In genomic region chr17:51848451-51848850, GRCh38 we compare ENCODE assay signal across 16 cellular contexts.
A peak's percentile ranks its signal among the peaks of the same experiment; 100 is the strongest.
DNase-seq lines count a peak whose midpoint lies in the region; ATAC-seq and TF ChIP-seq lines count a peak whose summit lies in the region.
"Had no signal": no experiment of that assay in that cellular context is flagged by ENCODE, and none has a peak within 500 bp of the region (broad histone marks: within the 10 kb centered on the region; RNA-seq: fewer than 3 reads in every experiment).

No MANE protein-coding gene starts in this region.

- 85 to 88% methylated on average over 3 of the region's 3 CpGs for WGBS in thyroid gland, 2 donors

- no peak for TF ChIP-seq CTCF in RWPE1 (conservative IDR thresholded peaks at IDR 0.05; ENCODE audit: low read depth)
- no peak for TF ChIP-seq CTCF in epithelial cell of esophagus (IDR thresholded peaks at IDR 0.05; ENCODE audit: insufficient read depth, low read depth, low read length, missing control alignments)
- TF ChIP-seq CTCF in thyroid gland (IDR thresholded peaks at IDR 0.05) = no peak
- no peak for TF ChIP-seq CTCF in CD8-positive, alpha-beta T cell (IDR thresholded peaks at IDR 0.05)

- no peak overlapping the region for H3K27ac Mint-ChIP-seq in CD8-positive, alpha-beta T cell
- H3K27ac Mint-ChIP-seq: CD4-positive, alpha-beta memory T cell; HFFc6 had no signal

- no peaks in the 10 kb centered on the region for H3K9me3 Mint-ChIP-seq in CD8-positive, alpha-beta T cell
- H3K9me3 Mint-ChIP-seq: CD4-positive, alpha-beta memory T cell had no signal

- no peaks in the 10 kb centered on the region for H3K36me3 ChIP-seq in thyroid gland
- no peaks in the 10 kb centered on the region for H3K36me3 ChIP-seq in CD8-positive, alpha-beta T cell (ENCODE audit: insufficient read depth, low read length)
- H3K36me3 ChIP-seq: BE2C had no signal

- intact Hi-C loops in thyroid gland (cut with DNase I) = no loop called here
- intact Hi-C loops in CD8-positive, alpha-beta T cell (cut with DNase I, micrococcal nuclease) = no loop called here

- H3K4me3 Mint-ChIP-seq in CD8-positive, alpha-beta T cell = no peak overlapping the region
- H3K4me3 Mint-ChIP-seq: CD4-positive, alpha-beta memory T cell; HFFc6 had no signal

- no peak for ATAC-seq in GM19467 (IDR thresholded peaks at IDR 0.05; ENCODE audit: unreplicated experiment)
- no peak for ATAC-seq in CD8-positive, alpha-beta T cell

- H3K36me3 Mint-ChIP-seq in CD8-positive, alpha-beta T cell = no peaks in the 10 kb centered on the region
- H3K36me3 Mint-ChIP-seq: CD4-positive, alpha-beta memory T cell had no signal

- H3K9me3 ChIP-seq in thyroid gland = no peaks in the 10 kb centered on the region
- no peaks in the 10 kb centered on the region for H3K9me3 ChIP-seq in CD8-positive, alpha-beta T cell (ENCODE audit: low read length)
- H3K9me3 ChIP-seq: BE2C had no signal

- no peaks in the 10 kb centered on the region for H3K27me3 ChIP-seq in thyroid gland
- no peaks in the 10 kb centered on the region for H3K27me3 ChIP-seq in CD8-positive, alpha-beta T cell (ENCODE audit: insufficient read depth, low read length)
- H3K27me3 ChIP-seq: BE2C had no signal

- CTCF ChIA-PET in RWPE1 (lab: Yijun Ruan, JAX) = interaction anchor here (0.5 kb wide), 1 partner anchor 154 kb away, joined by 4 read pairs; no protein-coding TSS in a partner anchor
- CTCF ChIA-PET in CD8-positive, alpha-beta T cell (lab: Charles Lee) = no interaction called here

- H3K4me1 Mint-ChIP-seq in CD8-positive, alpha-beta T cell (ENCODE audit: low read depth) = no peaks in the 10 kb centered on the region
- H3K4me1 Mint-ChIP-seq: CD4-positive, alpha-beta memory T cell had no signal

- DNase-seq in NCI-H748 (lab: John Stamatoyannopoulos, UW; ENCODE audit: unreplicated experiment) (peak; percentile 23), NCI-H748 treated with DMSO at 0.1 percent for 48 hours (lab: John Stamatoyannopoulos, UW) (no peak), RWPE1 (ENCODE audit: low spot score) (peak; percentile 17), epithelial cell of esophagus (ENCODE audit: low read depth) (peak; percentile 46), thyroid gland (no peak), HK-2 (ENCODE audit: unreplicated experiment) (no peak)
- no peak for DNase-seq in CD8-positive, alpha-beta T cell
- DNase-seq: 8988T; BE2C; CD4-positive, alpha-beta memory T cell; HFFc6; NCI-H1930; NCI-H2171; NCI-H446 treated with DMSO at 0.1 percent for 48 hours; SHP77 treated with DMSO at 0.1 percent for 48 hours had no signal

- no peak for TF ChIP-seq POLR2A in thyroid gland (IDR thresholded peaks at IDR 0.05)

- POLR2A ChIA-PET in RWPE1 (lab: Yijun Ruan, JAX; ENCODE audit: low non-redundant PET) = no interaction called here
- POLR2A ChIA-PET in CD8-positive, alpha-beta T cell (lab: Charles Lee) = no interaction called here

- no peak overlapping the region for H3K27ac ChIP-seq in RWPE1
- H3K27ac ChIP-seq in thyroid gland = peak overlapping the region in 2 of 3 donors; percentile 5 to 84
- no peak overlapping the region for H3K27ac ChIP-seq in CD8-positive, alpha-beta T cell (ENCODE audit: low read depth, low read length)

- peaks cover 16% of the 10 kb centered on the region for H3K27me3 Mint-ChIP-seq in CD8-positive, alpha-beta T cell (ENCODE audit: low read depth)

- H3K4me1 ChIP-seq in thyroid gland = peaks cover 26 to 33% of the 10 kb centered on the region in 2 donors
- no peaks in the 10 kb centered on the region for H3K4me1 ChIP-seq in CD8-positive, alpha-beta T cell (ENCODE audit: insufficient read depth, low read length)

- H3K4me3 ChIP-seq in epithelial cell of esophagus (ENCODE audit: low read length) (no peak overlapping the region), thyroid gland (replicated peaks in 1 of 3) (no peak overlapping the region)
- H3K4me3 ChIP-seq in CD8-positive, alpha-beta T cell (ENCODE audit: low read depth, low read length) = no peak overlapping the region

Comparison
In these comparisons a context has a peak if more than half of its experiments do, and no peak if none do; other contexts are left out.
1. DNase-seq: peak in NCI-H748 (single experiment), RWPE1 (single experiment) and epithelial cell of esophagus (single experiment); none in NCI-H748 treated with DMSO at 0.1 percent for 48 hours (single experiment), thyroid gland (0 of 2), HK-2 (single experiment) and CD8-positive, alpha-beta T cell (0 of 7).
2. H3K27ac ChIP-seq: peak in thyroid gland (2 of 3); none in RWPE1 (single experiment) and CD8-positive, alpha-beta T cell (single experiment).